Comparison of ENCODE assay signal across 2 cellular contexts in genomic region chr5:134070979-134071849, GRCh38.
A peak's percentile ranks its signal among the peaks of the same experiment; 100 is the strongest.
TF ChIP-seq lines count a peak whose summit lies in the region.

No MANE protein-coding gene starts in this region.

TF ChIP-seq in GM12878, 131 proteins besides CTCF, POLR2A, EP300 and RAD21 (continued from another document and continues in another):
- TF ChIP-seq TARDBP (IDR thresholded peaks at IDR 0.05; ENCODE audit: borderline replicate concordance) (no peak), SREBF2 (IDR thresholded peaks at IDR 0.05; ENCODE audit: low read length) (no peak), MYC (IDR thresholded peaks at IDR 0.05; ENCODE audit: insufficient read depth, insufficient read length, insufficient replicate concordance, low read length, severe bottlenecking) (peak; percentile 34), IKZF1 (conservative IDR thresholded peaks at IDR 0.05) (peak; percentile 96), HDAC6 (IDR thresholded peaks at IDR 0.05; ENCODE audit: unreplicated experiment) (no peak), CREM (IDR thresholded peaks at IDR 0.05; ENCODE audit: low read depth) (peak; percentile 28; the same call in 1 of the 2 replicates), ZSCAN29 (IDR thresholded peaks at IDR 0.05) (no peak), MTA3 (IDR thresholded peaks at IDR 0.05; ENCODE audit: borderline replicate concordance, low read length) (no peak; the same call in 1 of the 2 replicates), SPI1 (IDR thresholded peaks at IDR 0.05; ENCODE audit: borderline replicate concordance, insufficient read depth, low read depth, low read length) (no peak), ZNF384 (IDR thresholded peaks at IDR 0.05; ENCODE audit: borderline replicate concordance, low read depth, low read length) (no peak), TCF7 (IDR thresholded peaks at IDR 0.05; ENCODE audit: borderline replicate concordance) (peak; percentile 85), BCL11A (IDR thresholded peaks at IDR 0.05; ENCODE audit: low read depth, low read length) (peak; percentile 62; the same call in 1 of the 2 replicates), ZBTB40 (IDR thresholded peaks at IDR 0.05; ENCODE audit: borderline replicate concordance) (no peak), USF2 (IDR thresholded peaks at IDR 0.05; ENCODE audit: borderline replicate concordance, low read depth, low read length) (no peak), CHD1 (IDR thresholded peaks at IDR 0.05; ENCODE audit: low read depth, low read length) (no peak), MTA2 (IDR thresholded peaks at IDR 0.05; ENCODE audit: low read depth) (peak; percentile 81), NR2C1 (IDR thresholded peaks at IDR 0.05) (peak; percentile 60), IRF4 (IDR thresholded peaks at IDR 0.05; ENCODE audit: low read depth, low read length) (0 out of 2 replicates have a peak, but pooled peaks have one; percentile 45), STAT1 (conservative IDR thresholded peaks at IDR 0.05) (no peak), BRCA1 (IDR thresholded peaks at IDR 0.05; ENCODE audit: low read depth, low read length) (no peak), ZNF274 (IDR thresholded peaks at IDR 0.05; ENCODE audit: insufficient read depth, insufficient read length) (no peak), KLF5 (IDR thresholded peaks at IDR 0.05; ENCODE audit: partially characterized antibody) (no peak), POLR2AphosphoS5 (IDR thresholded peaks at IDR 0.05; ENCODE audit: low read length) (no peak; the same call in 1 of the 2 replicates), PML (IDR thresholded peaks at IDR 0.05; ENCODE audit: low read length) (peak; percentile 59; the same call in 1 of the 2 replicates), SMARCA5 (IDR thresholded peaks at IDR 0.05) (peak; percentile 14; the same call in 1 of the 2 replicates), MYB (IDR thresholded peaks at IDR 0.05; ENCODE audit: borderline replicate concordance, low read depth, low read length) (no peak), HDAC2 (IDR thresholded peaks at IDR 0.05) (no peak), ELK1 (IDR thresholded peaks at IDR 0.05; ENCODE audit: low read depth, low read length) (no peak), ZZZ3 (IDR thresholded peaks at IDR 0.05; ENCODE audit: control insufficient read depth, insufficient read length, low read depth) (no peak), NR2F1 (conservative IDR thresholded peaks at IDR 0.05) (peak; percentile 97), SRF (IDR thresholded peaks at IDR 0.05; ENCODE audit: low read depth in 2 of 2, low read length in 2 of 2) (no peak), POU2F2 (IDR thresholded peaks at IDR 0.05; ENCODE audit: borderline replicate concordance, low read depth, low read length) (no peak), EGR1 (IDR thresholded peaks at IDR 0.05; ENCODE audit: borderline replicate concordance in 1 of 2, low read depth in 2 of 2, low read length in 2 of 2) (peak in 1 of 2 experiments; percentile 82; a peak in 2 of 3 replicates)

TF ChIP-seq in HepG2, 621 proteins besides CTCF, POLR2A, EP300 and RAD21 (continued from another document and continues in another):
- no peak for TF ChIP-seq PHB2 (IDR thresholded peaks at IDR 0.05; ENCODE audit: partially characterized antibody)
- peak; percentile 84 for TF ChIP-seq TCF7L2 (IDR thresholded peaks at IDR 0.05; ENCODE audit: low read depth, low read length)
- no peak for TF ChIP-seq ZNF224 (CRISPR knock-in tag; IDR thresholded peaks at IDR 0.05)
- TF ChIP-seq ZMAT5 (CRISPR knock-in tag; IDR thresholded peaks at IDR 0.05; ENCODE audit: borderline replicate concordance, low read depth), result no peak
- TF ChIP-seq ARNT2 (CRISPR knock-in tag; IDR thresholded peaks at IDR 0.05; ENCODE audit: low read depth), result no peak
- no peak for TF ChIP-seq SETDB1 (CRISPR knock-in tag; IDR thresholded peaks at IDR 0.05; ENCODE audit: borderline replicate concordance)
- TF ChIP-seq WIZ (CRISPR knock-in tag; IDR thresholded peaks at IDR 0.05), result no peak
- TF ChIP-seq ZNF891 (CRISPR knock-in tag; IDR thresholded peaks at IDR 0.05), result no peak
- TF ChIP-seq HDAC2 (CRISPR knock-in tag; IDR thresholded peaks at IDR 0.05), result peak; percentile 65; the same call in 1 of the 2 replicates
- no peak for TF ChIP-seq ZBTB37 (CRISPR knock-in tag; IDR thresholded peaks at IDR 0.05)
- 0 out of 2 replicates have a peak, but pooled peaks have one; percentile 50 for TF ChIP-seq ZNF567 (CRISPR knock-in tag; IDR thresholded peaks at IDR 0.05; ENCODE audit: borderline replicate concordance)
- peak; percentile 100 for TF ChIP-seq SRSF1 (optimal IDR thresholded peaks at IDR 0.05; ENCODE audit: low read depth, low read length)
- no peak for TF ChIP-seq PHF5A (CRISPR knock-in tag; IDR thresholded peaks at IDR 0.05; ENCODE audit: low read depth, unreplicated experiment)
- no peak for TF ChIP-seq MAFF (IDR thresholded peaks at IDR 0.05; ENCODE audit: low read depth, low read length)
- peak; percentile 90 for TF ChIP-seq RBM39 (IDR thresholded peaks at IDR 0.05; ENCODE audit: low read depth, low read length, poor library complexity, severe bottlenecking)
- peak; percentile 85; the same call in 1 of the 2 replicates for TF ChIP-seq PCBP1 (IDR thresholded peaks at IDR 0.05; ENCODE audit: borderline replicate concordance, low read depth, low read length)
- no peak for TF ChIP-seq ZNF101 (CRISPR knock-in tag; IDR thresholded peaks at IDR 0.05; ENCODE audit: borderline replicate concordance, low read depth)
- TF ChIP-seq SP5 (CRISPR knock-in tag; IDR thresholded peaks at IDR 0.05; ENCODE audit: borderline replicate concordance, low read depth), result peak; percentile 93
- no peak for TF ChIP-seq GPN1 (CRISPR knock-in tag; IDR thresholded peaks at IDR 0.05; ENCODE audit: borderline replicate concordance)
- TF ChIP-seq ZSCAN25 (CRISPR knock-in tag; IDR thresholded peaks at IDR 0.05), result peak; percentile 99
- no peak for TF ChIP-seq PAX8 (CRISPR knock-in tag; IDR thresholded peaks at IDR 0.05; ENCODE audit: borderline replicate concordance)
- TF ChIP-seq AKAP8 (CRISPR knock-in tag; IDR thresholded peaks at IDR 0.05), result no peak
- no peak for TF ChIP-seq ZNF546 (CRISPR knock-in tag; conservative IDR thresholded peaks at IDR 0.05)
- TF ChIP-seq TAF1 (CRISPR knock-in tag; IDR thresholded peaks at IDR 0.05), result peak; percentile 43; the same call in 1 of the 2 replicates
- TF ChIP-seq ZFX (CRISPR knock-in tag; IDR thresholded peaks at IDR 0.05; ENCODE audit: low read depth), result peak; percentile 77
- peak; percentile 98 for TF ChIP-seq ZBTB7A (CRISPR knock-in tag; IDR thresholded peaks at IDR 0.05)
- no peak for TF ChIP-seq ATAD3A (CRISPR knock-in tag; IDR thresholded peaks at IDR 0.05)
- TF ChIP-seq ZBTB4 (CRISPR knock-in tag; IDR thresholded peaks at IDR 0.05; ENCODE audit: borderline replicate concordance), result peak; percentile 72; the same call in 1 of the 2 replicates
- no peak for TF ChIP-seq ZSCAN30 (CRISPR knock-in tag; IDR thresholded peaks at IDR 0.05)
- peak; percentile 92 for TF ChIP-seq KDM4B (CRISPR knock-in tag; IDR thresholded peaks at IDR 0.05)
- TF ChIP-seq RORA (CRISPR knock-in tag; IDR thresholded peaks at IDR 0.05), result no peak
- peak; percentile 55; the same call in 1 of the 2 replicates for TF ChIP-seq MEIS2 (CRISPR knock-in tag; IDR thresholded peaks at IDR 0.05)
- 0 out of 2 replicates have a peak, but pooled peaks have one; percentile 41 for TF ChIP-seq KLF12 (CRISPR knock-in tag; IDR thresholded peaks at IDR 0.05; ENCODE audit: borderline replicate concordance)
- TF ChIP-seq ZBTB49 (CRISPR knock-in tag; IDR thresholded peaks at IDR 0.05; ENCODE audit: borderline replicate concordance), result no peak
- TF ChIP-seq ATF1 (CRISPR knock-in tag; IDR thresholded peaks at IDR 0.05), result no peak; the same call in 1 of the 2 replicates
- peak; percentile 77; a peak in 3 of 4 replicates for TF ChIP-seq HMGXB4 (CRISPR knock-in tag; IDR thresholded peaks at IDR 0.05; ENCODE audit: borderline replicate concordance in 1 of 2, low read depth in 1 of 2)
- no peak for TF ChIP-seq TCF12 (IDR thresholded peaks at IDR 0.05)
- TF ChIP-seq TCF12 (CRISPR knock-in tag; IDR thresholded peaks at IDR 0.05), result no peak; the same call in 1 of the 2 replicates
- no peak for TF ChIP-seq SMARCC2 (IDR thresholded peaks at IDR 0.05)
- 0 out of 2 replicates have a peak, but pooled peaks have one; percentile 40 for TF ChIP-seq ZNF280B (CRISPR knock-in tag; IDR thresholded peaks at IDR 0.05; ENCODE audit: borderline replicate concordance)
- no peak for TF ChIP-seq SIN3B (IDR thresholded peaks at IDR 0.05; ENCODE audit: low read length)
- TF ChIP-seq ATF6 (CRISPR knock-in tag; conservative IDR thresholded peaks at IDR 0.05), result no peak
